In the genomic region with DNA sequence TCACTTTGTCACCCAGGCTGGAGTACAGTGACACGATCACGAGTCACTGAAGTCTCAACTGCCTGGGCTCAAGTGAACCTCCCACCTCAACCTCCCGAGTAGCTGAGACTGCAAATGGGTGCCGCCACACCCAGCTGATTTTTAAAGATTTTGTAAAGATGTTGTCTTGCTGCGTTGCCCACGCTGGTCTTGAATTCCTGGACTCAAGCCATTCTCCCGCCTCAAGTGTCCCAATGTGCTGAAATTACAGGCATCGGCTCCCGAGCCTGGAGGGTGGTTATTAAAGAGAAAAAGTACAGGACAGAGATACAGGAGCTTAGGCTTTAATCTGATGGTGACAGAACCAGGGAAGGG, we compare ENCODE assay signal across 13 cellular contexts. TPM values are rescaled to one million over a fixed set of nuclear protein-coding genes. Genes with fewer than 3 reads are reported as not detected.
DNase-seq lines count a peak whose midpoint lies in the region; ATAC-seq and TF ChIP-seq lines count a peak whose summit lies in the region.
"Had no signal": no experiment of that assay in that cellular context is flagged by ENCODE, and none has a peak within 500 bp of the region (broad histone marks: within the 10 kb centered on the region; RNA-seq: fewer than 3 reads in every experiment).

No MANE protein-coding gene starts in this region.

- H3K14ac ChIP-seq in trophoblast cell (ENCODE audit: low read length): no peak overlapping the region

- no peak overlapping the region for H3K18ac ChIP-seq in trophoblast cell (ENCODE audit: low read length)

- no peak overlapping the region for H3K27ac Mint-ChIP-seq in T-cell

- H3K4me3 Mint-ChIP-seq in T-cell: peak overlapping the region; percentile 35 to 90 (median 49)

- peaks cover 14% of the 10 kb centered on the region for H3K79me1 ChIP-seq in trophoblast cell (ENCODE audit: low read length)

- H3K79me2 ChIP-seq in SK-N-SH (ENCODE audit: insufficient read depth) (peaks cover 85% of the 10 kb centered on the region), trophoblast cell (ENCODE audit: control insufficient read depth, insufficient read depth, low read length, poor library complexity) (peaks cover 14% of the 10 kb centered on the region)

- H3K4me3 ChIP-seq in SK-N-SH (ENCODE audit: low read depth in 2 of 2, low read length in 1 of 2) (no peak overlapping the region), fibroblast of mammary gland (ENCODE audit: control insufficient read depth, low read depth, low read length) (peak overlapping the region; percentile 79), trophoblast cell (ENCODE audit: low read depth, low read length) (no peak overlapping the region)

- CTCF ChIA-PET in SK-N-SH (lab: Yijun Ruan, JAX) (interaction anchor here (1.2 to 2.6 kb wide), 2 partner anchors 24 to 126 kb away, joined by 3 to 7 read pairs; no protein-coding TSS in a partner anchor), T-cell (lab: Charles Lee) (interaction anchor here in 1 of 2 donors (0.5 kb wide), 1 partner anchor 266 kb away, joined by 4 read pairs; no protein-coding TSS in a partner anchor)

- no peak overlapping the region for H2BK5ac ChIP-seq in trophoblast cell (ENCODE audit: low read depth, low read length, poor library complexity)

- H3K4me2 ChIP-seq in SK-N-SH (0 out of 2 replicates have a peak overlapping the region, but pooled peaks have one; percentile 7), trophoblast cell (ENCODE audit: low read length) (no peak overlapping the region)

- H3F3A ChIP-seq in SK-N-SH (replicated peaks; ENCODE audit: insufficient read depth): peaks cover 9% of the 10 kb centered on the region

- H3K9me3 Mint-ChIP-seq in T-cell: peaks cover 0 to 7% (median 6%) of the 10 kb centered on the region in 3 donors

- no peak for TF ChIP-seq RAD21 in SK-N-SH (IDR thresholded peaks at IDR 0.05; ENCODE audit: low read length)

- H3K9me2 ChIP-seq in SK-N-SH: no peaks in the 10 kb centered on the region

- TF ChIP-seq EP300 in SK-N-SH (IDR thresholded peaks at IDR 0.05; ENCODE audit: borderline replicate concordance in 1 of 2, low read depth in 1 of 2, low read length in 1 of 2): no peak

- no peak overlapping the region for H2BK120ac ChIP-seq in trophoblast cell (ENCODE audit: insufficient read depth, low read length, poor library complexity)

- no peaks in the 10 kb centered on the region for H3K9me3 ChIP-seq in SK-N-SH
- peaks cover 2% of the 10 kb centered on the region for H3K9me3 ChIP-seq in trophoblast cell (ENCODE audit: insufficient read depth, low read depth, low read length)
- H3K9me3 ChIP-seq: upper lobe of right lung had no signal

- no peak for TF ChIP-seq CTCF in SK-N-SH (IDR thresholded peaks at IDR 0.05)
- TF ChIP-seq CTCF in fibroblast of mammary gland (conservative IDR thresholded peaks at IDR 0.05; ENCODE audit: control insufficient read depth, insufficient read depth, low read depth, low read length): no peak

- H3K27me3 Mint-ChIP-seq in T-cell: no peaks in the 10 kb centered on the region

- H4K91ac ChIP-seq in trophoblast cell (ENCODE audit: low read depth, low read length): no peak overlapping the region

- H4K8ac ChIP-seq in trophoblast cell (ENCODE audit: low read depth, low read length): no peak overlapping the region

- no peak overlapping the region for H3K23ac ChIP-seq in trophoblast cell (ENCODE audit: low read length)

- H3K4me1 ChIP-seq in SK-N-SH (ENCODE audit: control insufficient read depth in 1 of 2, insufficient read depth in 2 of 2, low read depth in 1 of 2, low read length in 1 of 2): peaks cover 0 to 5% of the 10 kb centered on the region in 2 experiments; a peak in 1 of 4 replicates
- peaks cover 5 to 9% of the 10 kb centered on the region in 2 experiments for H3K4me1 ChIP-seq in trophoblast cell (ENCODE audit: control insufficient read depth in 1 of 2, insufficient read depth in 2 of 2, low read length in 2 of 2)

- H3K36me3 ChIP-seq in SK-N-SH (replicated peaks in 1 of 2; ENCODE audit: control insufficient read depth in 1 of 2, insufficient read depth in 2 of 2, low read length in 1 of 2) (peaks cover 0 to 10% of the 10 kb centered on the region in 2 experiments), trophoblast cell (ENCODE audit: control insufficient read depth in 1 of 2, insufficient read depth in 2 of 2, low read length in 2 of 2) (no peaks in the 10 kb centered on the region)
- H3K36me3 ChIP-seq: upper lobe of right lung had no signal

- POLR2A ChIA-PET in SK-N-SH (lab: Yijun Ruan, JAX): no interaction called here
- POLR2A ChIA-PET in T-cell (lab: Charles Lee): interaction anchor here in 1 of 2 donors (0.7 kb wide), 1 partner anchor 30 kb away, joined by 4 read pairs; no protein-coding TSS in a partner anchor

- H3K36me3 Mint-ChIP-seq in T-cell: peaks cover 8% of the 10 kb centered on the region

- ATAC-seq in SK-N-SH treated with all-trans-retinoic acid at 6 μM for 48 hours (no peak), T-cell (replicated peaks in 1 of 4) (no peak)
- ATAC-seq: upper lobe of right lung had no signal

- H3K9ac ChIP-seq in SK-N-SH (no peak overlapping the region), trophoblast cell (ENCODE audit: low read length) (no peak overlapping the region)

- DNase-seq in SK-N-SH: no peak
- DNase-seq in T-cell: no peak
- DNase-seq in fibroblast of mammary gland (ENCODE audit: low read depth): no peak
- DNase-seq in trophoblast cell: peak; percentile 27 to 70
- no peak for DNase-seq in A172 (ENCODE audit: low spot score)
- DNase-seq in NCI-H2107 (lab: John Stamatoyannopoulos, UW): no peak
- DNase-seq in islet precursor cell: no peak
- DNase-seq: 8988T, NCI-H1105 treated with DMSO at 0.1 percent for 48 hours, NCI-H510A treated with DMSO at 0.1 percent for 48 hours, RPMI8226, upper lobe of right lung had no signal

- 90% methylated on average over 9 of the region's 9 CpGs for WGBS in SK-N-SH (ENCODE audit: low lambda C conversion rate)
- no CpG with 5 or more reads among the region's 9 CpGs for WGBS in trophoblast cell (ENCODE audit: extremely low coverage, insufficient coverage, insufficient read length)

- peaks cover 31 to 39% (median 36%) of the 10 kb centered on the region in 3 donors for H3K4me1 Mint-ChIP-seq in T-cell

- no peak overlapping the region for H3K4ac ChIP-seq in trophoblast cell (ENCODE audit: low read depth, low read length)

- no peak overlapping the region for H2BK12ac ChIP-seq in trophoblast cell (ENCODE audit: low read length)

- no peaks in the 10 kb centered on the region for H4K20me1 ChIP-seq in SK-N-SH (ENCODE audit: insufficient read depth)

- no peak overlapping the region for H2AK5ac ChIP-seq in trophoblast cell (ENCODE audit: low read length)

- H2AFZ ChIP-seq in SK-N-SH (ENCODE audit: low read depth) (no peak overlapping the region), trophoblast cell (ENCODE audit: insufficient read depth, low read length, poor library complexity) (no peak overlapping the region)

- H3K27ac ChIP-seq in SK-N-SH (ENCODE audit: low read depth in 2 of 2, low read length in 1 of 2): no peak overlapping the region; a peak in 1 of 4 replicates
- H3K27ac ChIP-seq in trophoblast cell (ENCODE audit: low read depth, low read length): no peak overlapping the region
- H3K27ac ChIP-seq: upper lobe of right lung had no signal

- H3K27me3 ChIP-seq in SK-N-SH (ENCODE audit: insufficient read depth) (no peaks in the 10 kb centered on the region), trophoblast cell (ENCODE audit: insufficient read depth, low read length) (no peaks in the 10 kb centered on the region)
- H3K27me3 ChIP-seq: upper lobe of right lung had no signal

- no peak overlapping the region for H4K12ac ChIP-seq in trophoblast cell (ENCODE audit: low read depth, low read length)

TF ChIP-seq in SK-N-SH, 30 proteins besides CTCF, POLR2A, EP300 and RAD21 (continues in another document):
- no peak for TF ChIP-seq SMC3 (IDR thresholded peaks at IDR 0.05; ENCODE audit: low read depth, low read length)

TF ChIP-seq in SK-N-SH treated with all-trans-retinoic acid at 6 μM for 48 hours, 23 proteins besides CTCF, POLR2A, EP300 and RAD21 (continues in another document):
- no peak for TF ChIP-seq ZFP3 (CRISPR knock-in tag; IDR thresholded peaks at IDR 0.05)
- TF ChIP-seq, protein P1, sequence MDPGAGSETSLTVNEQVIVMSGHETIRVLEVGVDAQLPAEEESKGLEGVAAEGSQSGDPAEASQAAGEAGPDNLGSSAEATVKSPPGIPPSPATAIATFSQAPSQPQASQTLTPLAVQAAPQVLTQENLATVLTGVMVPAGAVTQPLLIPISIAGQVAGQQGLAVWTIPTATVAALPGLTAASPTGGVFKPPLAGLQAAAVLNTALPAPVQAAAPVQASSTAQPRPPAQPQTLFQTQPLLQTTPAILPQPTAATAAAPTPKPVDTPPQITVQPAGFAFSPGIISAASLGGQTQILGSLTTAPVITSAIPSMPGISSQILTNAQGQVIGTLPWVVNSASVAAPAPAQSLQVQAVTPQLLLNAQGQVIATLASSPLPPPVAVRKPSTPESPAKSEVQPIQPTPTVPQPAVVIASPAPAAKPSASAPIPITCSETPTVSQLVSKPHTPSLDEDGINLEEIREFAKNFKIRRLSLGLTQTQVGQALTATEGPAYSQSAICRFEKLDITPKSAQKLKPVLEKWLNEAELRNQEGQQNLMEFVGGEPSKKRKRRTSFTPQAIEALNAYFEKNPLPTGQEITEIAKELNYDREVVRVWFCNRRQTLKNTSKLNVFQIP (CRISPR knock-in tag; IDR thresholded peaks at IDR 0.05; ENCODE audit: borderline replicate concordance, low read depth): no peak
- no peak for TF ChIP-seq ZNF8 (CRISPR knock-in tag; IDR thresholded peaks at IDR 0.05)

RNA-seq across cellular contexts. Expression of a gene that starts 55.1 kb away (rescaled TPM):
- 19.5 and 27.4 TPM in 2 replicates for polyA plus RNA-seq in SK-N-SH (2012; rRNA removed)
- polyA plus RNA-seq in SK-N-SH (2012; cell fraction: cytosol; rRNA removed): 9.2 and 11.0 TPM in 2 replicates
- polyA plus RNA-seq in SK-N-SH (2012; cell fraction: nucleus; rRNA removed): 71.9 and 88.4 TPM in 2 replicates
- total RNA-seq in T-cell: 10 to 100 TPM; 23.1 to 44.3 (median 39.3) TPM
- polyA plus RNA-seq in trophoblast cell (2013): 4.7 and 5.1 TPM in 2 replicates
- 14.9 and 18.1 TPM in 2 replicates for total RNA-seq in A172 (2014; rRNA removed; shearing (Covaris generic))

RNA-seq across cellular contexts. Expression of a gene that starts 56.8 kb away (rescaled TPM):
- 25.6 and 32.4 TPM in 2 replicates for polyA plus RNA-seq in SK-N-SH (2012; rRNA removed)
- 28.9 and 29.1 TPM in 2 replicates for polyA plus RNA-seq in SK-N-SH (2012; cell fraction: cytosol; rRNA removed)
- polyA plus RNA-seq in SK-N-SH (2012; cell fraction: nucleus; rRNA removed): 56.5 and 68.8 TPM in 2 replicates
- 10 to 100 TPM; 18.2 to 22.6 (median 20.9) TPM for total RNA-seq in T-cell
- 20.3 and 20.9 TPM in 2 replicates for polyA plus RNA-seq in trophoblast cell (2013)
- 47.9 and 50.3 TPM in 2 replicates for total RNA-seq in A172 (2014; rRNA removed; shearing (Covaris generic))

Comparison
In these comparisons a context has a peak if more than half of its experiments do, and no peak if none do; other contexts are left out.
1. DNase-seq: peak in trophoblast cell (2 of 2); none in SK-N-SH (single experiment), T-cell (0 of 34), fibroblast of mammary gland (single experiment), A172 (single experiment), NCI-H2107 (single experiment) and islet precursor cell (single experiment).